Comparison of ENCODE assay signal across 1 cellular context in genomic region chr3:172080503-172080902, GRCh38.
A peak's percentile ranks its signal among the peaks of the same experiment; 100 is the strongest.
TF ChIP-seq lines count a peak whose summit lies in the region.

No MANE protein-coding gene starts in this region.

TF ChIP-seq in liver, 16 proteins besides CTCF, POLR2A, EP300 and RAD21 (continued from another document):
- TF ChIP-seq REST (IDR thresholded peaks at IDR 0.05), result peak; percentile 18
- peak; percentile 27 for TF ChIP-seq HNF4G (IDR thresholded peaks at IDR 0.05)
- TF ChIP-seq SP1 (IDR thresholded peaks at IDR 0.05), result peak; percentile 66
- TF ChIP-seq ZBTB33 (IDR thresholded peaks at IDR 0.05), result no peak
- TF ChIP-seq EGR1 (IDR thresholded peaks at IDR 0.05; ENCODE audit: low read depth in 2 of 2), result no peak
- peak; percentile 58 for TF ChIP-seq FOXA1 (IDR thresholded peaks at IDR 0.05)
TF ChIP-seq in liver: peak in this region for 10.
